In the genomic region with DNA sequence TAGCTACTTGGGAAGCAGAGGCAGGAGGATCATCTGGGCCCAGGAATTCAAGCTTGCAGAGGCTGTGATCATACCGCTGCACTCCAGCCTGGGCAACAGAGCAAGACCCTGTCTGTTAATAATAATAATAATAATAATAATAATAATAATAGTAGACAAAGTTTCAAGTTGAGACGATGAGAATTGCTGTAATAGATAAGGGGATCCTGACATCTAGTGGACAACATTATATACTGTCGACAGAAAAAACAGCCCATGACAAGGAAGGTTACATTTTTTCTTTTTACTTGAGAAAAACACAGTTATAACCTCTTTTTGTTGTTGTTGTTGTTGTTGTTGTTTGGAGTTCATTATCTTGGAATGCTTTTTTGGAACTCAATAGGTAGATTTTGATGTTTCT, we compare ENCODE assay signal across 9 cellular contexts. TPM values are rescaled to one million over a fixed set of nuclear protein-coding genes. Genes with fewer than 3 reads are reported as not detected.
DNase-seq lines count a peak whose midpoint lies in the region; ATAC-seq, FAIRE-seq and TF ChIP-seq lines count a peak whose summit lies in the region.
"Had no signal": no experiment of that assay in that cellular context is flagged by ENCODE, and none has a peak within 500 bp of the region (broad histone marks: within the 10 kb centered on the region; RNA-seq: fewer than 3 reads in every experiment).

No MANE protein-coding gene starts in this region.

- H3K4me3 ChIP-seq in astrocyte of the cerebellum (ENCODE audit: low read depth, low read length), result no peak overlapping the region
- H3K4me3 ChIP-seq in kidney (ENCODE audit: low read length in 2 of 2), result no peak overlapping the region
- no peak overlapping the region for H3K4me3 ChIP-seq in uterus
- H3K4me3 ChIP-seq: SJCRH30 had no signal

- peak; percentile 69 for FAIRE-seq in kidney (lab: Jason Lieb, UNC)

- in situ Hi-C loops in astrocyte of the cerebellum (cut with HindIII; ENCODE audit: low sequenced_read_pairs), result no loop called here

- H3K27me3 ChIP-seq in uterus, result no peaks in the 10 kb centered on the region
- H3K27me3 ChIP-seq: SJCRH30 had no signal

- H3K4me1 ChIP-seq in kidney (ENCODE audit: control insufficient read depth in 1 of 2, insufficient read depth in 1 of 2, low read depth in 1 of 2, low read length in 2 of 2), result no peaks in the 10 kb centered on the region
- H3K4me1 ChIP-seq in uterus, result no peaks in the 10 kb centered on the region
- H3K4me1 ChIP-seq: SJCRH30 had no signal

- no peak overlapping the region for H3K9ac ChIP-seq in kidney (ENCODE audit: low read length in 2 of 2)

- TF ChIP-seq CTCF in astrocyte of the cerebellum (IDR thresholded peaks at IDR 0.05; ENCODE audit: low read depth, low read length, missing control alignments) (no peak), kidney (IDR thresholded peaks at IDR 0.05; ENCODE audit: borderline replicate concordance, extremely low read depth, insufficient read depth) (peak; percentile 28), uterus (IDR thresholded peaks at IDR 0.05) (peak; percentile 23 to 39 (median 36))

- ATAC-seq in GM21515 (IDR thresholded peaks at IDR 0.05; ENCODE audit: unreplicated experiment) (no peak), HG02623 (IDR thresholded peaks at IDR 0.05; ENCODE audit: unreplicated experiment) (no peak)

- H3K9me3 ChIP-seq in kidney (ENCODE audit: control insufficient read depth in 1 of 2, low read length in 2 of 2) (no peaks in the 10 kb centered on the region), uterus (no peaks in the 10 kb centered on the region)
- H3K9me3 ChIP-seq: SJCRH30 had no signal

- DNase-seq in Daoy (ENCODE audit: low read depth), result peak; percentile 19
- DNase-seq in LoVo (ENCODE audit: low spot score), result peak; percentile 45
- DNase-seq in astrocyte of the cerebellum (ENCODE audit: low read depth), result peak; percentile 36
- DNase-seq in kidney, result no peak
- no peak for DNase-seq in uterus
- DNase-seq in stimulated activated CD4-positive, alpha-beta T cell treated with anti-CD3 and anti-CD28 coated beads, Interleukin-1b, Interleukin-23, amount 100 ng/mL, for 48 hours, result no peak

- H3K27ac ChIP-seq in kidney (ENCODE audit: low read depth in 2 of 2, low read length in 2 of 2) (no peak overlapping the region), uterus (no peak overlapping the region)
- H3K27ac ChIP-seq: SJCRH30 had no signal

- TF ChIP-seq POLR2A in uterus (IDR thresholded peaks at IDR 0.05), result no peak

- intact Hi-C loops in kidney (cut with DNase I) (loop anchor here (10.0 kb wide), 1 partner anchor 149 kb away; no protein-coding TSS in a partner anchor), uterus (cut with DNase I; ENCODE audit: low total_unique reads) (no loop called here)

- H3K36me3 ChIP-seq in kidney (ENCODE audit: control insufficient read depth in 1 of 2, insufficient read depth in 2 of 2, low read length in 2 of 2), result peaks cover 17 to 46% of the 10 kb centered on the region in 2 donors
- H3K36me3 ChIP-seq in uterus, result no peaks in the 10 kb centered on the region

RNA-seq across cellular contexts. Expression of a gene that starts 35.3 kb away (rescaled TPM):
- total RNA-seq in Daoy (2014; rRNA removed; shearing (Covaris generic)), result 31.8 and 57.5 TPM in 2 replicates
- total RNA-seq in kidney, result 107 TPM
- polyA plus RNA-seq in kidney (ENCODE audit: insufficient read depth, low read depth, low replicate concordance), result 92.8 TPM
- 100 to 1,000 TPM in 1 of 4 donors, 10 to 100 TPM in 3; 53.2 to 124 (median 89.0) TPM for total RNA-seq in uterus

Comparison
In these comparisons a context has a peak if more than half of its experiments do, and no peak if none do; other contexts are left out.
1. DNase-seq: peak in Daoy (single experiment), LoVo (single experiment) and astrocyte of the cerebellum (single experiment); none in kidney (single experiment), uterus (0 of 2) and stimulated activated CD4-positive, alpha-beta T cell treated with anti-CD3 and anti-CD28 coated beads, Interleukin-1b, Interleukin-23, amount 100 ng/mL, for 48 hours (single experiment).